In genomic region chr2:231010201-231010730, GRCh38 we compare ENCODE assay signal across 36 cellular contexts. TPM values are rescaled to one million over a fixed set of nuclear protein-coding genes. Genes with fewer than 3 reads are reported as not detected.
"Had no signal": no experiment of that assay in that cellular context is flagged by ENCODE, and none has a peak within 500 bp of the region (broad histone marks: within the 10 kb centered on the region; RNA-seq: fewer than 3 reads in every experiment).

No MANE protein-coding gene starts in this region.

- H3K9me3 ChIP-seq: adrenal gland, body of pancreas, breast epithelium had no signal

- H3K4me3 ChIP-seq: adrenal gland, body of pancreas, breast epithelium had no signal

- DNase-seq: activated B cell treated with CpG ODN at 0.5 μM for 24 hours; activated CD4-positive, alpha-beta memory T cell treated with anti-CD3 and anti-CD28 coated beads for 36 hours; activated CD4-positive, alpha-beta T cell treated with anti-CD3 and anti-CD28 coated beads for 4 hours; activated CD4-positive, alpha-beta T cell treated with anti-CD3 and anti-CD28 coated beads, Interleukin-2, amount 10 ng/mL, durations not matched to agents 24 days and 14 days; activated CD4-positive, alpha-beta T cell treated with anti-CD3 and anti-CD28 coated beads, Interleukin-2, amount 50 U/mL, for 1 hour; activated CD4-positive, alpha-beta T cell treated with anti-CD3 and anti-CD28 coated beads, Interleukin-2, amount 50 U/mL, for 4 hours; activated CD4-positive, CD25-positive, alpha-beta regulatory T cell treated with anti-CD3 and anti-CD28 coated beads, Interleukin-2, amount 50 U/mL, for 72 hours; activated CD8-positive, alpha-beta memory T cell treated with anti-CD3 and anti-CD28 coated beads, Interleukin-2, amount 50 U/mL, for 4 hours; activated CD8-positive, alpha-beta T cell treated with anti-CD3 and anti-CD28 coated beads for 36 hours; activated effector memory CD4-positive, alpha-beta T cell treated with anti-CD3 and anti-CD28 coated beads, Interleukin-2, amount 50 U/mL, for 16 hours; activated gamma-delta T cell treated with Interleukin-2 at 50 U/mL for 16 hours; activated naive CD4-positive, alpha-beta T cell; activated naive CD4-positive, alpha-beta T cell treated with anti-CD3 and anti-CD28 coated beads for 36 hours; activated naive CD4-positive, alpha-beta T cell treated with anti-CD3 and anti-CD28 coated beads, Interleukin-2, amount 50 U/mL, for 16 hours; activated naive CD8-positive, alpha-beta T cell treated with anti-CD3 and anti-CD28 coated beads for 36 hours; activated T-cell treated with anti-CD3 and anti-CD28 coated beads for 4 hours; activated T-cell treated with anti-CD3 and anti-CD28 coated beads, Interleukin-2, amount 50 U/mL, for 1 hour; activated T-cell treated with anti-CD3 and anti-CD28 coated beads, Interleukin-2, amount 50 U/mL, for 4 hours; activated T-cell treated with anti-CD3 and anti-CD28 coated beads, Interleukin-2, amount 50 U/mL, for 72 hours; adrenal gland; amniotic stem cell; aorta; body of pancreas; brain microvascular endothelial cell; central memory CD4-positive, alpha-beta T cell; T-helper 2 cell; T-helper 9 cell had no signal

- H3K27ac Mint-ChIP-seq: activated B cell treated with CpG ODN at 0.5 μM for 24 hours; activated CD4-positive, alpha-beta memory T cell treated with anti-CD3 and anti-CD28 coated beads for 36 hours; activated CD4-positive, alpha-beta T cell treated with anti-CD3 and anti-CD28 coated beads, Interleukin-2, amount 10 ng/mL, durations not matched to agents 24 days and 14 days; activated CD8-positive, alpha-beta T cell treated with anti-CD3 and anti-CD28 coated beads for 36 hours; activated naive CD4-positive, alpha-beta T cell treated with anti-CD3 and anti-CD28 coated beads for 36 hours; activated naive CD4-positive, alpha-beta T cell treated with anti-CD3 and anti-CD28 coated beads, Interleukin-2, amount 50 U/mL, for 72 hours; activated naive CD8-positive, alpha-beta T cell treated with anti-CD3 and anti-CD28 coated beads for 36 hours; activated T-cell treated with anti-CD3 and anti-CD28 coated beads, Interleukin-2, amount 50 U/mL, for 72 hours; activated T-helper 1 cell treated with anti-CD3 and anti-CD28 coated beads, Interleukin-12 subunit alpha, Interleukin-12 subunit beta, Interleukin-2, Interleukin-4 antibody, amounts not matched to agents 30 ng/mL and 10 ng/mL and 1 ng/mL, durations not matched to agents 14 hours and 24 hours and 36 hours; activated T-helper 17 cell treated with anti-CD3 and anti-CD28 coated beads, Interleukin-2, amount 50 U/mL, for 72 hours; T-helper 1 cell treated with Interleukin-12 subunit alpha and Interleukin-12 subunit beta and Interleukin-4 antibody, amounts not matched to agents 30 μg/mL and 1 μg/mL, for 36 hours; T-helper 2 cell treated with Interferon-gamma antibody and Interleukin-4, amounts not matched to agents 5 μg/mL and 100 μg/mL, for 36 hours had no signal

- H3K4me1 Mint-ChIP-seq: activated B cell treated with CpG ODN at 0.5 μM for 24 hours; activated CD4-positive, alpha-beta T cell treated with anti-CD3 and anti-CD28 coated beads, Interleukin-2, amount 10 ng/mL, durations not matched to agents 24 days and 14 days; activated naive CD8-positive, alpha-beta T cell treated with anti-CD3 and anti-CD28 coated beads for 36 hours; activated T-helper 17 cell treated with anti-CD3 and anti-CD28 coated beads, Interleukin-2, amount 50 U/mL, for 72 hours had no signal

- H3K4me1 ChIP-seq: adrenal gland, breast epithelium had no signal

- H3K36me3 Mint-ChIP-seq: activated CD4-positive, alpha-beta memory T cell treated with anti-CD3 and anti-CD28 coated beads for 36 hours had no signal

- H3K27me3 ChIP-seq: adrenal gland, body of pancreas, breast epithelium had no signal

- H3K9me3 Mint-ChIP-seq: activated T-helper 17 cell treated with anti-CD3 and anti-CD28 coated beads, Interleukin-2, amount 50 U/mL, for 72 hours had no signal

- H3K36me3 ChIP-seq: adrenal gland, brain microvascular endothelial cell, breast epithelium had no signal

- H3K4me3 Mint-ChIP-seq: activated B cell treated with CpG ODN at 0.5 μM for 24 hours; activated CD4-positive, alpha-beta memory T cell treated with anti-CD3 and anti-CD28 coated beads for 36 hours; activated CD4-positive, alpha-beta T cell treated with anti-CD3 and anti-CD28 coated beads, Interleukin-2, amount 10 ng/mL, durations not matched to agents 24 days and 14 days; activated CD8-positive, alpha-beta T cell treated with anti-CD3 and anti-CD28 coated beads for 36 hours; activated naive CD4-positive, alpha-beta T cell treated with anti-CD3 and anti-CD28 coated beads for 36 hours; activated naive CD8-positive, alpha-beta T cell treated with anti-CD3 and anti-CD28 coated beads for 36 hours; activated T-cell treated with anti-CD3 and anti-CD28 coated beads, Interleukin-2, amount 50 U/mL, for 4 hours; activated T-cell treated with anti-CD3 and anti-CD28 coated beads, Interleukin-2, amount 50 U/mL, for 72 hours; activated T-helper 1 cell treated with anti-CD3 and anti-CD28 coated beads, Interleukin-12 subunit alpha, Interleukin-12 subunit beta, Interleukin-2, Interleukin-4 antibody, amounts not matched to agents 30 ng/mL and 10 ng/mL and 1 ng/mL, durations not matched to agents 14 hours and 24 hours and 36 hours; activated T-helper 17 cell treated with anti-CD3 and anti-CD28 coated beads, Interleukin-2, amount 50 U/mL, for 72 hours; T-helper 1 cell treated with Interleukin-12 subunit alpha and Interleukin-12 subunit beta and Interleukin-4 antibody, amounts not matched to agents 30 μg/mL and 1 μg/mL, for 36 hours; T-helper 2 cell treated with Interferon-gamma antibody and Interleukin-4, amounts not matched to agents 5 μg/mL and 100 μg/mL, for 36 hours had no signal

RNA-seq across cellular contexts. Expression of gene SPATA3, which starts 14.3 kb away (rescaled TPM):
- total RNA-seq: activated B cell treated with CpG ODN at 0.5 μM for 24 hours; activated CD4-positive, alpha-beta T cell treated with anti-CD3 and anti-CD28 coated beads, Interleukin-2, amount 10 ng/mL, durations not matched to agents 24 days and 14 days; activated naive CD4-positive, alpha-beta T cell treated with anti-CD3 and anti-CD28 coated beads for 36 hours; activated naive CD8-positive, alpha-beta T cell treated with anti-CD3 and anti-CD28 coated beads for 36 hours; activated T-cell treated with anti-CD3 and anti-CD28 coated beads, Interleukin-2, amount 50 U/mL, for 4 hours; activated T-helper 1 cell treated with anti-CD3 and anti-CD28 coated beads, Interleukin-12 subunit alpha, Interleukin-12 subunit beta, Interleukin-2, Interleukin-4 antibody, amounts not matched to agents 30 ng/mL and 10 ng/mL and 1 ng/mL, durations not matched to agents 14 hours and 24 hours and 36 hours; adrenal gland; aorta; astrocyte; body of pancreas; breast epithelium; cardiac septum; cerebellum had no signal

RNA-seq across cellular contexts. Expression of gene C2orf72, which starts 27.1 kb away (rescaled TPM):
- total RNA-seq: activated B cell treated with CpG ODN at 0.5 μM for 24 hours; activated naive CD4-positive, alpha-beta T cell treated with anti-CD3 and anti-CD28 coated beads for 36 hours; activated T-helper 1 cell treated with anti-CD3 and anti-CD28 coated beads, Interleukin-12 subunit alpha, Interleukin-12 subunit beta, Interleukin-2, Interleukin-4 antibody, amounts not matched to agents 30 ng/mL and 10 ng/mL and 1 ng/mL, durations not matched to agents 14 hours and 24 hours and 36 hours had no signal
